Comparison of ENCODE assay signal across 8 cellular contexts in genomic region chr12:68358532-68359485, GRCh38. TPM values are rescaled to one million over a fixed set of nuclear protein-coding genes. Genes with fewer than 3 reads are reported as not detected.
DNase-seq lines count a peak whose midpoint lies in the region; ATAC-seq and TF ChIP-seq lines count a peak whose summit lies in the region.

No MANE protein-coding gene starts in this region.

- H3K27me3 Mint-ChIP-seq in endothelial cell (ENCODE audit: unreplicated experiment), result no peaks in the 10 kb centered on the region

- intact Hi-C loops in mucosa of descending colon (cut with DNase I, micrococcal nuclease) (loop anchor here in 1 of 2 donors (10.0 kb wide), 1 partner anchor 326 kb away; the partner anchor contains the start of gene NUP107), stomach (cut with DNase I; ENCODE audit: low total_unique reads) (no loop called here)

- no peak for TF ChIP-seq EP300 in stomach (IDR thresholded peaks at IDR 0.05)

- no peaks in the 10 kb centered on the region for H3K9me3 ChIP-seq in BLaER1 treated with 17β-estradiol and CSF1 and Interleukin-3, amounts not matched to agents 10 nM and 100 nM (replicated peaks in 1 of 11)
- H3K9me3 ChIP-seq in mucosa of descending colon, result no peaks in the 10 kb centered on the region
- H3K9me3 ChIP-seq in stomach, result no peaks in the 10 kb centered on the region

- H3K36me3 Mint-ChIP-seq in endothelial cell (ENCODE audit: low read depth, unreplicated experiment), result no peaks in the 10 kb centered on the region

- no peaks in the 10 kb centered on the region for H3K9me3 Mint-ChIP-seq in endothelial cell (ENCODE audit: unreplicated experiment)

- peaks cover 24 to 77% (median 28%) of the 10 kb centered on the region in 10 experiments for H3K4me1 ChIP-seq in BLaER1 treated with 17β-estradiol and CSF1 and Interleukin-3, amounts not matched to agents 10 nM and 100 nM
- H3K4me1 ChIP-seq in mucosa of descending colon (ENCODE audit: low read depth) (no peaks in the 10 kb centered on the region), stomach (peaks cover 0 to 21% (median 9%) of the 10 kb centered on the region in 4 donors)

- H3K27ac Mint-ChIP-seq in endothelial cell (ENCODE audit: unreplicated experiment), result peak overlapping the region; percentile 9

- H3K4me3 Mint-ChIP-seq in endothelial cell (ENCODE audit: unreplicated experiment), result no peak overlapping the region

- H3K27ac ChIP-seq in BLaER1 treated with 17β-estradiol and CSF1 and Interleukin-3, amounts not matched to agents 10 nM and 100 nM, result peak overlapping the region; percentile 47 to 98 (median 67)
- H3K27ac ChIP-seq in stomach, result peak overlapping the region in 3 of 5 donors; percentile 8 to 62 (median 28)

- TF ChIP-seq POLR2A in stomach (IDR thresholded peaks at IDR 0.05), result no peak

- peak overlapping the region in 10 of 11 experiments; percentile 16 to 93 (median 57); a peak in 19 of 22 replicates for H3K9ac ChIP-seq in BLaER1 treated with 17β-estradiol and CSF1 and Interleukin-3, amounts not matched to agents 10 nM and 100 nM

- no peak overlapping the region; a peak in 1 of 20 replicates for H3K4me3 ChIP-seq in BLaER1 treated with 17β-estradiol and CSF1 and Interleukin-3, amounts not matched to agents 10 nM and 100 nM
- H3K4me3 ChIP-seq in mucosa of descending colon (no peak overlapping the region), stomach (no peak overlapping the region)

- H3K27me3 ChIP-seq in BLaER1 treated with 17β-estradiol and CSF1 and Interleukin-3, amounts not matched to agents 10 nM and 100 nM, result no peaks in the 10 kb centered on the region
- no peaks in the 10 kb centered on the region for H3K27me3 ChIP-seq in stomach

- peak; percentile 83 for ATAC-seq in GM18867 (IDR thresholded peaks at IDR 0.05; ENCODE audit: unreplicated experiment)
- ATAC-seq in HG03066 (IDR thresholded peaks at IDR 0.05; ENCODE audit: low read depth, unreplicated experiment), result peak; percentile 90
- peak; percentile 91 for ATAC-seq in mucosa of descending colon

- WGBS in stomach, 5 donors, result 38 to 49% (median 43%) methylated on average over 10 of the region's 10 CpGs

- DNase-seq in NCI-H446 (lab: John Stamatoyannopoulos, UW) (peak; percentile 80 to 89), endothelial cell (ENCODE audit: low spot score) (peak; percentile 52), mucosa of descending colon (peak in 1 of 3 donors; percentile 92), stomach (peak; percentile 64)
- DNase-seq in activated CD4-positive, alpha-beta T cell treated with anti-CD3 and anti-CD28 coated beads, Interleukin-2, amount 50 U/mL, for 48 hours, result peak; percentile 54 to 65

- H3K36me3 ChIP-seq in BLaER1 treated with 17β-estradiol and CSF1 and Interleukin-3, amounts not matched to agents 10 nM and 100 nM, result no peaks in the 10 kb centered on the region
- no peaks in the 10 kb centered on the region for H3K36me3 ChIP-seq in mucosa of descending colon (ENCODE audit: low read depth)
- no peaks in the 10 kb centered on the region for H3K36me3 ChIP-seq in stomach

- peak overlapping the region; percentile 41 to 89 (median 63) for H3K4me2 ChIP-seq in BLaER1 treated with 17β-estradiol and CSF1 and Interleukin-3, amounts not matched to agents 10 nM and 100 nM

- TF ChIP-seq CTCF in endothelial cell (IDR thresholded peaks at IDR 0.05; ENCODE audit: unreplicated experiment) (peak; percentile 73), mucosa of descending colon (IDR thresholded peaks at IDR 0.05) (peak; percentile 28), stomach (IDR thresholded peaks at IDR 0.05) (peak in 4 of 7 experiments; percentile 50 to 73 (median 60))

- H4K20me1 ChIP-seq in BLaER1 treated with 17β-estradiol and CSF1 and Interleukin-3, amounts not matched to agents 10 nM and 100 nM, result no peaks in the 10 kb centered on the region

- H3K4me1 Mint-ChIP-seq in endothelial cell (ENCODE audit: unreplicated experiment), result peaks cover 23% of the 10 kb centered on the region

RNA-seq across cellular contexts. Expression of gene MDM1, which starts 26.6 kb away (rescaled TPM):
- total RNA-seq in endothelial cell (ENCODE audit: unreplicated experiment) (18.1 TPM), mucosa of descending colon (10 to 100 TPM in 2 of 3 donors, 1 to 10 TPM in 1; 7.1 to 70.9 (median 11.5) TPM), stomach (10 to 100 TPM in 4 of 5 donors, 1 to 10 TPM in 1; 5.8 to 41.4 (median 17.4) TPM)
- 1 to 10 TPM; 3.9 to 9.0 (median 7.2) TPM for polyA plus RNA-seq in stomach
